ENCODE assay signal across 9 cellular contexts in genomic region chr11:27718346-27718852, GRCh38. TPM values are rescaled to one million over a fixed set of nuclear protein-coding genes. Genes with fewer than 3 reads are reported as not detected.
DNase-seq lines count a peak whose midpoint lies in the region; TF ChIP-seq lines count a peak whose summit lies in the region.
"Had no signal": no experiment of that assay in that cellular context is flagged by ENCODE, and none has a peak within 500 bp of the region (broad histone marks: within the 10 kb centered on the region; RNA-seq: fewer than 3 reads in every experiment).

No MANE protein-coding gene starts in this region.

- no peaks in the 10 kb centered on the region for H3F3A ChIP-seq in MM.1S (ENCODE audit: insufficient read depth, low read length)

- H3K4me3 ChIP-seq in fibroblast of mammary gland (ENCODE audit: control insufficient read depth, low read depth, low read length) (peak overlapping the region; percentile 41), MM.1S (ENCODE audit: low read length) (no peak overlapping the region)

- no peak overlapping the region for H3K27ac ChIP-seq in MM.1S (ENCODE audit: low read length)
- H3K27ac ChIP-seq: C4-2B had no signal

- no peaks in the 10 kb centered on the region for H3K4me1 Mint-ChIP-seq in activated CD4-positive, alpha-beta T cell treated with anti-CD3 and anti-CD28 coated beads, Interleukin-2, amount 10 ng/mL, durations not matched to agents 24 days and 14 days
- H3K4me1 Mint-ChIP-seq in osteocyte (ENCODE audit: unreplicated experiment): peaks cover 39% of the 10 kb centered on the region

- no peaks in the 10 kb centered on the region for H4K20me1 ChIP-seq in MM.1S (ENCODE audit: insufficient read depth, low read length)

- H3K79me2 ChIP-seq in MM.1S (ENCODE audit: low read length): no peaks in the 10 kb centered on the region

- H3K9ac ChIP-seq in MM.1S (ENCODE audit: low read length): no peak overlapping the region

- peaks cover 18% of the 10 kb centered on the region for H3K9me3 Mint-ChIP-seq in activated CD4-positive, alpha-beta T cell treated with anti-CD3 and anti-CD28 coated beads, Interleukin-2, amount 10 ng/mL, durations not matched to agents 24 days and 14 days
- no peaks in the 10 kb centered on the region for H3K9me3 Mint-ChIP-seq in osteocyte (ENCODE audit: unreplicated experiment)

- H3K4me1 ChIP-seq in MM.1S (ENCODE audit: low read length): no peaks in the 10 kb centered on the region

- no peaks in the 10 kb centered on the region for H3K36me3 ChIP-seq in MM.1S (replicated peaks; ENCODE audit: insufficient read depth, low read length)

- H2AFZ ChIP-seq in MM.1S (ENCODE audit: low read length): no peak overlapping the region

- H3K36me3 Mint-ChIP-seq in activated CD4-positive, alpha-beta T cell treated with anti-CD3 and anti-CD28 coated beads, Interleukin-2, amount 10 ng/mL, durations not matched to agents 24 days and 14 days (ENCODE audit: low read depth): peaks cover 4% of the 10 kb centered on the region
- H3K36me3 Mint-ChIP-seq in osteocyte (ENCODE audit: unreplicated experiment): no peaks in the 10 kb centered on the region

- no peak overlapping the region for H3K4me3 Mint-ChIP-seq in activated CD4-positive, alpha-beta T cell treated with anti-CD3 and anti-CD28 coated beads, Interleukin-2, amount 10 ng/mL, durations not matched to agents 24 days and 14 days
- peak overlapping the region; percentile 89 for H3K4me3 Mint-ChIP-seq in osteocyte (ENCODE audit: unreplicated experiment)

- H3K27me3 Mint-ChIP-seq in activated CD4-positive, alpha-beta T cell treated with anti-CD3 and anti-CD28 coated beads, Interleukin-2, amount 10 ng/mL, durations not matched to agents 24 days and 14 days: peaks cover 53% of the 10 kb centered on the region
- H3K27me3 Mint-ChIP-seq in osteocyte (ENCODE audit: unreplicated experiment): peaks cover 29% of the 10 kb centered on the region

- no peaks in the 10 kb centered on the region for H3K9me2 ChIP-seq in MM.1S (replicated peaks; ENCODE audit: insufficient read depth, low read length)

- TF ChIP-seq CTCF in fibroblast of mammary gland (conservative IDR thresholded peaks at IDR 0.05; ENCODE audit: control insufficient read depth, insufficient read depth, low read depth, low read length): no peak
- no peak for TF ChIP-seq CTCF in osteocyte (IDR thresholded peaks at IDR 0.05)
- no peak for TF ChIP-seq CTCF in MM.1S (IDR thresholded peaks at IDR 0.05; ENCODE audit: low read length)

- H3K4me2 ChIP-seq in MM.1S (ENCODE audit: low read depth, low read length): no peak overlapping the region

- no peak for DNase-seq in activated CD4-positive, alpha-beta T cell treated with anti-CD3 and anti-CD28 coated beads, Interleukin-2, amount 10 ng/mL, durations not matched to agents 24 days and 14 days
- no peak for DNase-seq in activated CD4-positive, alpha-beta T cell treated with anti-CD3 and anti-CD28 coated beads, Interleukin-2, amount 50 U/mL, for 48 hours
- DNase-seq in RPMI7951 (ENCODE audit: low read depth) (peak; percentile 89), fibroblast of mammary gland (ENCODE audit: low read depth) (peak; percentile 61), osteocyte (ENCODE audit: extremely low spot score, unreplicated experiment) (peak; percentile 89), MM.1S (no peak)
- DNase-seq in activated CD4-positive, alpha-beta T cell treated with anti-CD3 and anti-CD28 coated beads for 4 hours: no peak
- no peak for DNase-seq in central memory CD4-positive, alpha-beta T cell

- intact Hi-C loops in activated CD4-positive, alpha-beta T cell treated with anti-CD3 and anti-CD28 coated beads, Interleukin-2, amount 10 ng/mL, durations not matched to agents 24 days and 14 days (cut with micrococcal nuclease): no loop called here

- no peaks in the 10 kb centered on the region for H3K9me3 ChIP-seq in MM.1S (replicated peaks; ENCODE audit: insufficient read depth, low read length)

- H3K27me3 ChIP-seq in MM.1S (replicated peaks; ENCODE audit: insufficient read depth, low read length): no peaks in the 10 kb centered on the region

- peak overlapping the region; percentile 37 for H3K27ac Mint-ChIP-seq in activated CD4-positive, alpha-beta T cell treated with anti-CD3 and anti-CD28 coated beads, Interleukin-2, amount 10 ng/mL, durations not matched to agents 24 days and 14 days
- H3K27ac Mint-ChIP-seq in osteocyte (ENCODE audit: unreplicated experiment): peak overlapping the region; percentile 99

RNA-seq across cellular contexts. Expression of gene BDNF, which starts 18.1 kb away (rescaled TPM):
- not detected in 2 replicates for total RNA-seq in activated CD4-positive, alpha-beta T cell treated with anti-CD3 and anti-CD28 coated beads, Interleukin-2, amount 10 ng/mL, durations not matched to agents 24 days and 14 days
- total RNA-seq in RPMI7951 (2014; rRNA removed; shearing (Covaris generic)): 4.8 and 4.9 TPM in 2 replicates
- 4.2 and 4.9 TPM in 2 replicates for total RNA-seq in osteocyte

Comparison
In these comparisons a context has a peak if more than half of its experiments do, and no peak if none do; other contexts are left out.
1. DNase-seq: peak in RPMI7951 (single experiment), fibroblast of mammary gland (single experiment) and osteocyte (single experiment); none in activated CD4-positive, alpha-beta T cell treated with anti-CD3 and anti-CD28 coated beads, Interleukin-2, amount 10 ng/mL, durations not matched to agents 24 days and 14 days (single experiment), activated CD4-positive, alpha-beta T cell treated with anti-CD3 and anti-CD28 coated beads, Interleukin-2, amount 50 U/mL, for 48 hours (0 of 2), activated CD4-positive, alpha-beta T cell treated with anti-CD3 and anti-CD28 coated beads for 4 hours (0 of 2), central memory CD4-positive, alpha-beta T cell (single experiment) and MM.1S (single experiment).